26 cellular contexts compared by ENCODE assay signal in the genomic region with DNA sequence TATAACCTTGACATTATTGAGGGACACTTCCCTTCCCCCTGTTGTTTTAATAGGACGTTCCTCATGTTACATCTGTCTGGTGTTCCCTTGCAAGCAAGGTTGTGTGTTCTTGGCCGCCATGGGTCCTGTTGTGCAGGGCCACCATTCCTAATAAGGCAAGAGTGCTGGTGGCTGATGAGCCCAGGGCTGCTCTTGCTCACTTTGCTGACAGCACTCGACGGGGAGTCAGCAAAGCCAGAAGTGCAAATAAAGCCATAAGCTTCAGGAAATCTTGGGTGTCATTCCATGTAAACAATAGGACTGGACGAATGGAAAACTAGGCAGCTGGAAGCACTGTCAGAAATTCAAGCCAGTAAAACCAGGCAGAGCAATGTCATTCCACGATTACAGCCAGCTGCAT.
DNase-seq lines count a peak whose midpoint lies in the region; ATAC-seq lines count a peak whose summit lies in the region.
"Had no signal": no experiment of that assay in that cellular context is flagged by ENCODE, and none has a peak within 500 bp of the region (broad histone marks: within the 10 kb centered on the region; RNA-seq: fewer than 3 reads in every experiment).

No MANE protein-coding gene starts in this region.

- H3K36me3 ChIP-seq in mesenchymal stem cell (ENCODE audit: control insufficient read depth in 1 of 2, insufficient read depth in 2 of 2, low read depth in 1 of 2, low read length in 2 of 2) (no peaks in the 10 kb centered on the region), MG63 (no peaks in the 10 kb centered on the region)
- H3K36me3 ChIP-seq: neutrophil, right lobe of liver, thyroid gland had no signal

- ATAC-seq in left ventricle myocardium superior: peak; percentile 20
- no peak for ATAC-seq in right cardiac atrium
- ATAC-seq: activated CD8-positive, alpha-beta memory T cell treated with anti-CD3 and anti-CD28 coated beads, Interleukin-2, amount 10 ng/mL, durations not matched to agents 7 days and 5 days; activated T-cell treated with anti-CD3 and anti-CD28 coated beads, Interleukin-2, amount 50 U/mL, for 4 hours; effector memory CD8-positive, alpha-beta T cell; left lobe of liver; PC-3; right lobe of liver; SK-N-SH treated with all-trans-retinoic acid at 6 μM for 48 hours; stimulated activated naive CD8-positive, alpha-beta T cell treated with anti-CD3 and anti-CD28 coated beads, Interleukin-15, amount 100 ng/mL, for 72 hours; T-helper 17 cell had no signal

- peak overlapping the region in 1 of 2 experiments; percentile 69 for H3K23ac ChIP-seq in mesenchymal stem cell (ENCODE audit: low read length in 2 of 2)

- intact Hi-C loops in left ventricle myocardium superior (cut with micrococcal nuclease) (no loop called here), right cardiac atrium (cut with DNase I) (loop anchor here in 2 of 4 donors (5.0 to 10.0 kb wide), 2 partner anchors 82 to 444 kb away; no protein-coding TSS in a partner anchor)

- H4K91ac ChIP-seq in mesenchymal stem cell (ENCODE audit: low read length): no peak overlapping the region

- H3K4me1 ChIP-seq in right cardiac atrium (ENCODE audit: control insufficient read depth, insufficient read depth, low read length) (no peaks in the 10 kb centered on the region), mesenchymal stem cell (ENCODE audit: control insufficient read depth, insufficient read depth, low read depth, low read length) (peaks cover 4% of the 10 kb centered on the region)
- H3K4me1 ChIP-seq: right lobe of liver, thyroid gland had no signal

- H3K4me3 ChIP-seq in right cardiac atrium (ENCODE audit: low read length): no peak overlapping the region
- no peak overlapping the region for H3K4me3 ChIP-seq in mesenchymal stem cell (ENCODE audit: insufficient read depth in 1 of 2, low read depth in 1 of 2, low read length in 2 of 2)
- no peak overlapping the region for H3K4me3 ChIP-seq in MG63
- H3K4me3 ChIP-seq: coronary artery, right lobe of liver, thyroid gland had no signal

- no peak overlapping the region for H4K8ac ChIP-seq in mesenchymal stem cell (ENCODE audit: low read length)

- no peaks in the 10 kb centered on the region for H3K27me3 ChIP-seq in right cardiac atrium (ENCODE audit: control insufficient read depth, insufficient read depth)
- no peaks in the 10 kb centered on the region for H3K27me3 ChIP-seq in mesenchymal stem cell (ENCODE audit: control insufficient read depth in 1 of 2, insufficient read depth in 1 of 2, low read length in 2 of 2)
- peaks cover 4% of the 10 kb centered on the region; the same call in 1 of the 2 replicates for H3K27me3 ChIP-seq in MG63
- H3K27me3 ChIP-seq: right lobe of liver, thyroid gland had no signal

- no peak overlapping the region for H3K4ac ChIP-seq in mesenchymal stem cell (ENCODE audit: low read depth in 1 of 2, low read length in 2 of 2)

- no peak overlapping the region for H2BK5ac ChIP-seq in mesenchymal stem cell (ENCODE audit: low read depth, low read length, poor library complexity, severe bottlenecking)

- no peak overlapping the region for H2AK5ac ChIP-seq in mesenchymal stem cell (ENCODE audit: low read length, severe bottlenecking)

- no peak for DNase-seq in left ventricle myocardium superior
- no peak for DNase-seq in right cardiac atrium
- peak; percentile 75 for DNase-seq in NCI-H2029 (lab: John Stamatoyannopoulos, UW)
- peak; percentile 61 for DNase-seq in mesenchymal stem cell
- DNase-seq in CD1c-positive myeloid dendritic cell (ENCODE audit: extremely low spot score): no peak
- no peak for DNase-seq in substantia nigra (lab: John Stamatoyannopoulos, UW)
- DNase-seq in MG63: no peak
- DNase-seq: activated CD8-positive, alpha-beta memory T cell treated with anti-CD3 and anti-CD28 coated beads, Interleukin-2, amount 10 ng/mL, durations not matched to agents 7 days and 5 days; activated gamma-delta T cell treated with Interleukin-2 at 50 U/mL for 16 hours; activated T-cell treated with anti-CD3 and anti-CD28 coated beads, Interleukin-2, amount 50 U/mL, for 4 hours; caudate nucleus; DMS79; effector memory CD8-positive, alpha-beta T cell; H7; NCI-H1694 treated with DMSO at 0.1 percent for 48 hours; PC-3; right lobe of liver; stimulated activated CD8-positive, alpha-beta memory T cell treated with anti-CD3 and anti-CD28 coated beads, Interleukin-4, amount 100 ng/mL, for 48 hours; stimulated activated naive CD8-positive, alpha-beta T cell treated with anti-CD3 and anti-CD28 coated beads, Interleukin-15, amount 100 ng/mL, for 72 hours; T-helper 17 cell; thyroid gland had no signal

- peaks cover 2% of the 10 kb centered on the region for H3K79me1 ChIP-seq in mesenchymal stem cell (replicated peaks; ENCODE audit: low read length, poor library complexity, severe bottlenecking)

- no peak overlapping the region for H3K14ac ChIP-seq in mesenchymal stem cell (ENCODE audit: low read length in 2 of 2)

- 34% methylated on average over 6 of the region's 6 CpGs for WGBS in right cardiac atrium
- WGBS in mesenchymal stem cell: 9% methylated on average over 6 of the region's 6 CpGs

- peak overlapping the region; percentile 42 for H2AFZ ChIP-seq in mesenchymal stem cell (ENCODE audit: low read depth, low read length)

- H2BK15ac ChIP-seq in mesenchymal stem cell (ENCODE audit: low read depth, poor library complexity, severe bottlenecking): no peak overlapping the region

- no peak overlapping the region for H2BK12ac ChIP-seq in mesenchymal stem cell (ENCODE audit: low read length in 2 of 2)

- no peak overlapping the region for H3K4me2 ChIP-seq in mesenchymal stem cell (ENCODE audit: low read length, poor library complexity, severe bottlenecking)

- H3K9me3 ChIP-seq in right cardiac atrium (ENCODE audit: control insufficient read depth, low read length) (no peaks in the 10 kb centered on the region), mesenchymal stem cell (ENCODE audit: control insufficient read depth, low read length) (no peaks in the 10 kb centered on the region), MG63 (no peaks in the 10 kb centered on the region)
- H3K9me3 ChIP-seq: neutrophil, right lobe of liver, thyroid gland had no signal

- H3K9ac ChIP-seq in mesenchymal stem cell (ENCODE audit: low read length): no peak overlapping the region

- H3K18ac ChIP-seq in mesenchymal stem cell (ENCODE audit: low read depth in 1 of 2, low read length in 2 of 2): no peak overlapping the region

- H2BK120ac ChIP-seq in mesenchymal stem cell (ENCODE audit: low read depth, low read length): no peak overlapping the region

- H3K27ac ChIP-seq in right cardiac atrium (ENCODE audit: low read length) (no peak overlapping the region), mesenchymal stem cell (ENCODE audit: low read length, poor library complexity, severe bottlenecking) (no peak overlapping the region), substantia nigra (ENCODE audit: low read depth, low read length, poor library complexity, severe bottlenecking) (no peak overlapping the region)
- H3K27ac ChIP-seq: coronary artery, HL-60, neutrophil, right lobe of liver, thyroid gland had no signal

Comparison
In these comparisons a context has a peak if more than half of its experiments do, and no peak if none do; other contexts are left out.
1. DNase-seq: peak in NCI-H2029 (single experiment) and mesenchymal stem cell (single experiment); none in left ventricle myocardium superior (single experiment), right cardiac atrium (0 of 3), CD1c-positive myeloid dendritic cell (single experiment), substantia nigra (0 of 49) and MG63 (single experiment).